1 cellular context compared by ENCODE assay signal in the genomic region with DNA sequence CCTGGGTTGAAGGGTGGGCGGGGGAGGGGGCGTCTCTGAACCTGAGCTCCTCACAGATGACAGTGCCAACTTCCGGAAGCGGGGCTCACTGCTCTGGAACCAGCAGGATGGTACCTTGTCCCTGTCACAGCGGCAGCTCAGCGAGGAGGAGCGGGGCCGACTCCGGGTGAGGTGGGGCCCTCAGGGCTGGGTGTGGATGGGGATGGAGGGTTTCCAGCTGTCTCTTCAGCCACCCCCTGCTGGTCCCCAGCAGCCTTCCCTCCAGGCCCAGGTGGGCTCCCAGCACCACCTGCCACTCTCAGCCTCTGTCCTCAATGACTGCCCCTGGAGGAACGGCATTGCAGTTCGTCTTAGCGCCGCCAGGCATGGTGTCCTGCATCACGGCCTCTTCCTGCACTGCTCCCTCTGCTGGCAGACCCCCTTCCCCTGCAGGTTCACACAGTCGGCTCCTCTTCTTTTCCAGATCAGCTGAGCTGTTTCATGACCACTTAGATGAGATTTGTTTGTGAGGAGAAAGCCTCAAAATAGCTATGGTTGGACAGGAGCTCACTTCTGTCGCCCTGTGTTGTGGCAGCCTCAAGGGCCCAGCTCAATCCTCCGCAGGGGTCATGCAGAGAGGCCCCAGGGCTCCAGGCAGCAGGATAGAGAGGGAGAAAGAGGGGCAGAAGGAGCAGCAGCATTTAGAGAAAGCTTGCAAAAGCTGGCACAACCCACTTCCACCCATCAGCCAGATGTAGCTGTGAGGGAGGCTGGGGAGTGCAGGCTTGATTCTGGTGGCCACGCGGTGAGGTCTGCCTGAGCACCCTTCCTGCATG.
TF ChIP-seq lines count a peak whose summit lies in the region.

No MANE protein-coding gene starts in this region.

TF ChIP-seq in A549, 52 proteins besides CTCF, POLR2A, EP300 and RAD21 (continued from another document):
- TF ChIP-seq, protein P1, sequence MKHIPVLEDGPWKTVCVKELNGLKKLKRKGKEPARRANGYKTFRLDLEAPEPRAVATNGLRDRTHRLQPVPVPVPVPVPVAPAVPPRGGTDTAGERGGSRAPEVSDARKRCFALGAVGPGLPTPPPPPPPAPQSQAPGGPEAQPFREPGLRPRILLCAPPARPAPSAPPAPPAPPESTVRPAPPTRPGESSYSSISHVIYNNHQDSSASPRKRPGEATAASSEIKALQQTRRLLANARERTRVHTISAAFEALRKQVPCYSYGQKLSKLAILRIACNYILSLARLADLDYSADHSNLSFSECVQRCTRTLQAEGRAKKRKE (CRISPR knock-in tag; IDR thresholded peaks at IDR 0.05; ENCODE audit: low read depth): no peak
- TF ChIP-seq SMC3 (IDR thresholded peaks at IDR 0.05): peak; percentile 68
TF ChIP-seq in A549: peak in this region for 2.
